In genomic region chr9:2477755-2478154, GRCh38 we compare ENCODE assay signal across 19 cellular contexts.
A peak's percentile ranks its signal among the peaks of the same experiment; 100 is the strongest.
DNase-seq lines count a peak whose midpoint lies in the region; ATAC-seq, FAIRE-seq and TF ChIP-seq lines count a peak whose summit lies in the region.
"Had no signal": no experiment of that assay in that cellular context is flagged by ENCODE, and none has a peak within 500 bp of the region (broad histone marks: within the 10 kb centered on the region; RNA-seq: fewer than 3 reads in every experiment).

No MANE protein-coding gene starts in this region.

- H3K27ac ChIP-seq in mesenchymal stem cell (ENCODE audit: low read length, poor library complexity, severe bottlenecking), result no peak overlapping the region
- H3K27ac ChIP-seq in transverse colon, result no peak overlapping the region
- H3K27ac ChIP-seq: gastroesophageal sphincter had no signal

- H2AK5ac ChIP-seq in mesenchymal stem cell (ENCODE audit: low read length, severe bottlenecking), result no peak overlapping the region

- H3K14ac ChIP-seq in mesenchymal stem cell (ENCODE audit: low read length in 2 of 2), result no peak overlapping the region

- no peaks in the 10 kb centered on the region for H3K79me1 ChIP-seq in mesenchymal stem cell (replicated peaks; ENCODE audit: low read length, poor library complexity, severe bottlenecking)

- no peaks in the 10 kb centered on the region for H3K9me3 ChIP-seq in mesenchymal stem cell (ENCODE audit: control insufficient read depth, low read length)
- no peaks in the 10 kb centered on the region for H3K9me3 ChIP-seq in transverse colon
- H3K9me3 ChIP-seq: gastroesophageal sphincter had no signal

- H4K91ac ChIP-seq in mesenchymal stem cell (ENCODE audit: low read length), result no peak overlapping the region

- H3K27me3 ChIP-seq in bronchial epithelial cell (ENCODE audit: control insufficient read depth, insufficient read depth, low read length) (no peaks in the 10 kb centered on the region), mesenchymal stem cell (ENCODE audit: control insufficient read depth in 1 of 2, insufficient read depth in 1 of 2, low read length in 2 of 2) (no peaks in the 10 kb centered on the region), transverse colon (no peaks in the 10 kb centered on the region)
- H3K27me3 ChIP-seq: gastroesophageal sphincter had no signal

- H3K4me2 ChIP-seq in mesenchymal stem cell (ENCODE audit: low read length, poor library complexity, severe bottlenecking), result no peak overlapping the region

- no peak overlapping the region for H4K8ac ChIP-seq in mesenchymal stem cell (ENCODE audit: low read length)

- no peak overlapping the region for H2BK12ac ChIP-seq in mesenchymal stem cell (ENCODE audit: low read length in 2 of 2)

- H3K18ac ChIP-seq in mesenchymal stem cell (ENCODE audit: low read depth in 1 of 2, low read length in 2 of 2), result no peak overlapping the region

- no peak overlapping the region for H2BK15ac ChIP-seq in mesenchymal stem cell (ENCODE audit: low read depth, poor library complexity, severe bottlenecking)

- WGBS in mesenchymal stem cell, result 50% methylated on average over 1 of the region's 1 CpG
- WGBS in transverse colon (ENCODE audit: low coverage in 1 of 2), 2 donors, result 39 to 50% methylated on average over 1 of the region's 1 CpG

- TF ChIP-seq POLR2A in transverse colon (IDR thresholded peaks at IDR 0.05), result no peak

- no peak for TF ChIP-seq CTCF in bronchial epithelial cell (IDR thresholded peaks at IDR 0.05; ENCODE audit: insufficient read depth, low read length, severe bottlenecking)
- TF ChIP-seq CTCF in GM20000 (IDR thresholded peaks at IDR 0.05; ENCODE audit: extremely low read depth, missing control alignments), result no peak
- TF ChIP-seq CTCF in transverse colon (IDR thresholded peaks at IDR 0.05), result no peak

- intact Hi-C loops in transverse colon (cut with DNase I; ENCODE audit: low total_unique reads), result no loop called here

- TF ChIP-seq EP300 in transverse colon (IDR thresholded peaks at IDR 0.05; ENCODE audit: low read depth), result no peak

- H3K4ac ChIP-seq in mesenchymal stem cell (ENCODE audit: low read depth in 1 of 2, low read length in 2 of 2), result no peak overlapping the region

- H2AFZ ChIP-seq in mesenchymal stem cell (ENCODE audit: low read depth, low read length), result no peak overlapping the region

- H3K4me1 ChIP-seq in mesenchymal stem cell (ENCODE audit: control insufficient read depth, insufficient read depth, low read depth, low read length) (no peaks in the 10 kb centered on the region), transverse colon (no peaks in the 10 kb centered on the region)
- H3K4me1 ChIP-seq: gastroesophageal sphincter had no signal

- no peak overlapping the region for H3K23ac ChIP-seq in mesenchymal stem cell (ENCODE audit: low read length in 2 of 2)

- DNase-seq in EL (peak; percentile 47), NCI-H2081 treated with DMSO at 0.1 percent for 48 hours (lab: John Stamatoyannopoulos, UW) (peak; percentile 39), bronchial epithelial cell (ENCODE audit: low read depth) (peak; percentile 15), mesenchymal stem cell (peak; percentile 3), GM20000 (ENCODE audit: low spot score) (no peak), transverse colon (no peak)
- DNase-seq: activated B cell treated with CpG ODN at 0.5 μM for 24 hours; activated gamma-delta T cell treated with Interleukin-2 at 50 U/mL for 16 hours; effector CD8-positive, alpha-beta T cell; immature natural killer cell; mesendoderm; NCI-H2227 treated with DMSO at 0.1 percent for 48 hours; T-helper 1 cell had no signal

- no peak overlapping the region for H2BK5ac ChIP-seq in mesenchymal stem cell (ENCODE audit: low read depth, low read length, poor library complexity, severe bottlenecking)

- H2BK120ac ChIP-seq in mesenchymal stem cell (ENCODE audit: low read depth, low read length), result no peak overlapping the region

- no peak overlapping the region for H3K9ac ChIP-seq in mesenchymal stem cell (ENCODE audit: low read length)

- H3K4me3 ChIP-seq in bronchial epithelial cell (ENCODE audit: low read depth, low read length) (no peak overlapping the region), mesenchymal stem cell (ENCODE audit: insufficient read depth in 1 of 2, low read depth in 1 of 2, low read length in 2 of 2) (no peak overlapping the region), transverse colon (no peak overlapping the region)
- H3K4me3 ChIP-seq: gastroesophageal sphincter had no signal

- FAIRE-seq in bronchial epithelial cell (lab: Jason Lieb, UNC), result no peak
- FAIRE-seq: D721Med, HTR-8/SVneo had no signal

- H3K36me3 ChIP-seq in bronchial epithelial cell (ENCODE audit: control insufficient read depth, insufficient read depth, low read length) (no peaks in the 10 kb centered on the region), mesenchymal stem cell (ENCODE audit: control insufficient read depth in 1 of 2, insufficient read depth in 2 of 2, low read depth in 1 of 2, low read length in 2 of 2) (no peaks in the 10 kb centered on the region), transverse colon (no peaks in the 10 kb centered on the region)
- H3K36me3 ChIP-seq: gastroesophageal sphincter had no signal

- ATAC-seq in HG02623 (IDR thresholded peaks at IDR 0.05; ENCODE audit: unreplicated experiment), result no peak
- no peak for ATAC-seq in HG02981 (IDR thresholded peaks at IDR 0.05; ENCODE audit: unreplicated experiment)
- ATAC-seq: gastroesophageal sphincter; stimulated activated effector memory CD8-positive, alpha-beta T cell treated with anti-CD3 and anti-CD28 coated beads, Interleukin-12 subunit alpha, Interleukin-12 subunit beta, amount 100 ng/mL, for 72 hours had no signal

- in situ Hi-C loops in transverse colon (cut with MboI; ENCODE audit: low pct_ligation_motif_present in 1 of 4, low pct_unique_long_range_greater_than_20kb in 1 of 4, low sequenced_read_pairs in 3 of 4), result no loop called here

Comparison
In these comparisons a context has a peak if more than half of its experiments do, and no peak if none do; other contexts are left out.
1. DNase-seq: peak in EL (single experiment), NCI-H2081 treated with DMSO at 0.1 percent for 48 hours (single experiment), bronchial epithelial cell (single experiment) and mesenchymal stem cell (single experiment); none in GM20000 (single experiment) and transverse colon (single experiment).